ENCODE assay signal across 12 cellular contexts in the genomic region with DNA sequence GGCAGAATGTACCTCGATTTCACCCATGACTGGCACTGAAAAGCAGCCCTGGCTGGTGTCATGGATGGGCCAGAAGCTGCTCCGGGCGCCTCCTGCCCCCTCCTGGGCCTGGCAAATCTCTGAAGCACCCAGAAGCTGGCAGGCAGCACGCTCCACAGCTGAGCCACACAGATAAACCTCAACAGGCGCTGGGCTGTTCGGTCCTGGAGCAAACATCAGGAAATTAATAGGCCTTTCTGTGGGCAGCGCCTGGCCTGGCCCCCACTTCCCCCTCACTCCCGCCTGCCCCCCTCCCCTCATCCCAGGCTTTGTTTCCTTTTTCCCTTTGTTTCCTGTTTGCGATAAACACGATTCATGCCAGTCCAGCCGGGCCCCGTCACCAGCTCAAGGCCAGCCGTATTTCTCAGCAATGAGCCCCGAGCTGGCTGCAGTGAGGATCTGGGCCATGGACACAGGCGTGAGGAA. TPM values are rescaled to one million over a fixed set of nuclear protein-coding genes. Genes with fewer than 3 reads are reported as not detected.
A peak's percentile ranks its signal among the peaks of the same experiment; 100 is the strongest.
DNase-seq lines count a peak whose midpoint lies in the region; ATAC-seq and TF ChIP-seq lines count a peak whose summit lies in the region.
"Had no signal": no experiment of that assay in that cellular context is flagged by ENCODE, and none has a peak within 500 bp of the region (broad histone marks: within the 10 kb centered on the region; RNA-seq: fewer than 3 reads in every experiment).

No MANE protein-coding gene starts in this region.

- TF ChIP-seq CTCF in endothelial cell (IDR thresholded peaks at IDR 0.05; ENCODE audit: unreplicated experiment) = no peak
- no peak for TF ChIP-seq CTCF in neural crest cell (conservative IDR thresholded peaks at IDR 0.05)

- H3K4me3 Mint-ChIP-seq in endothelial cell (ENCODE audit: unreplicated experiment) = no peak overlapping the region
- H3K4me3 Mint-ChIP-seq in neural crest cell = no peak overlapping the region

- H3K27me3 Mint-ChIP-seq in endothelial cell (ENCODE audit: unreplicated experiment) = peaks cover 10% of the 10 kb centered on the region
- H3K27me3 Mint-ChIP-seq in neural crest cell (ENCODE audit: low read depth) = peaks cover 15% of the 10 kb centered on the region

- peak overlapping the region; percentile 53 for H3K27ac Mint-ChIP-seq in endothelial cell (ENCODE audit: unreplicated experiment)
- H3K27ac Mint-ChIP-seq in neural crest cell (ENCODE audit: unreplicated experiment) = peak overlapping the region; percentile 75

- H3K9me3 Mint-ChIP-seq in endothelial cell (ENCODE audit: unreplicated experiment) = no peaks in the 10 kb centered on the region
- H3K9me3 Mint-ChIP-seq in neural crest cell = no peaks in the 10 kb centered on the region

- DNase-seq in Ammon's horn (ENCODE audit: low spot score) (peak; percentile 92), NCI-H2171 treated with DMSO at 0.1 percent for 48 hours (lab: John Stamatoyannopoulos, UW) (peak; percentile 52), endothelial cell (ENCODE audit: low spot score) (peak; percentile 53), neural crest cell (ENCODE audit: low read depth, low spot score) (no peak), NCI-H82 (lab: John Stamatoyannopoulos, UW) (no peak)
- DNase-seq in stimulated activated CD4-positive, alpha-beta T cell treated with anti-CD3 and anti-CD28 coated beads, Interleukin-15, amount 100 ng/mL, for 24 hours = no peak
- no peak for DNase-seq in activated CD4-positive, alpha-beta T cell treated with anti-CD3 and anti-CD28 coated beads for 48 hours
- DNase-seq: activated naive CD4-positive, alpha-beta T cell; NCI-H1105 treated with DMSO at 0.1 percent for 48 hours; NCI-H748 treated with DMSO at 0.1 percent for 48 hours; SJCRH30 had no signal

- H3K4me1 Mint-ChIP-seq in endothelial cell (ENCODE audit: unreplicated experiment) = peaks cover 17% of the 10 kb centered on the region
- peaks cover 9% of the 10 kb centered on the region for H3K4me1 Mint-ChIP-seq in neural crest cell

- no peak for ATAC-seq in GM18867 (IDR thresholded peaks at IDR 0.05; ENCODE audit: unreplicated experiment)

- H3K36me3 Mint-ChIP-seq in endothelial cell (ENCODE audit: low read depth, unreplicated experiment) (no peaks in the 10 kb centered on the region), neural crest cell (ENCODE audit: low read depth) (no peaks in the 10 kb centered on the region)

RNA-seq across cellular contexts. Expression of gene DISP3, which starts 20.1 kb away (rescaled TPM):
- 1.6 TPM for total RNA-seq in endothelial cell (ENCODE audit: unreplicated experiment)
- total RNA-seq in neural crest cell = 6.8 and 9.1 TPM in 2 replicates

Comparison
In these comparisons a context has a peak if more than half of its experiments do, and no peak if none do; other contexts are left out.
1. DNase-seq: peak in Ammon's horn (single experiment), NCI-H2171 treated with DMSO at 0.1 percent for 48 hours (single experiment) and endothelial cell (single experiment); none in neural crest cell (single experiment), stimulated activated CD4-positive, alpha-beta T cell treated with anti-CD3 and anti-CD28 coated beads, Interleukin-15, amount 100 ng/mL, for 24 hours (single experiment), NCI-H82 (single experiment) and activated CD4-positive, alpha-beta T cell treated with anti-CD3 and anti-CD28 coated beads for 48 hours (single experiment).